ENCODE assay signal across 8 cellular contexts in genomic region chr10:128784444-128784843, GRCh38.
"Had no signal": no experiment of that assay in that cellular context is flagged by ENCODE, and none has a peak within 500 bp of the region (broad histone marks: within the 10 kb centered on the region; RNA-seq: fewer than 3 reads in every experiment).

No MANE protein-coding gene starts in this region.

- H3K4me3 ChIP-seq: GM12878 had no signal

- FAIRE-seq: G401.6, GM12878, GM12891, GM12892, GM18507, GM19239 had no signal

- ATAC-seq: GM12878 had no signal

- DNase-seq: GDM1, GF-D8 had no signal
